In genomic region chr11:66150725-66151124, GRCh38 we compare ENCODE assay signal across 27 cellular contexts.
DNase-seq lines count a peak whose midpoint lies in the region; ATAC-seq, FAIRE-seq and TF ChIP-seq lines count a peak whose summit lies in the region.
"Had no signal": no experiment of that assay in that cellular context is flagged by ENCODE, and none has a peak within 500 bp of the region (broad histone marks: within the 10 kb centered on the region; RNA-seq: fewer than 3 reads in every experiment).

No MANE protein-coding gene starts in this region.

- POLR2A ChIA-PET in CD4-positive, alpha-beta T cell (lab: Charles Lee) = interaction anchor here (1.1 to 1.6 kb wide), 2 partner anchors 35 to 316 kb away, joined by 3 read pairs; partner anchors contain the start of gene PELI3
- POLR2A ChIA-PET in GM12878 (lab: Charles Lee) = interaction anchor here (0.7 to 2.1 kb wide), 8 partner anchors 8 to 71 kb away, joined by 3 to 12 read pairs (median 4); no protein-coding TSS in a partner anchor

- TF ChIP-seq RAD21 in GM12878 (IDR thresholded peaks at IDR 0.05; ENCODE audit: insufficient read depth, low read depth, low read length) = no peak

- ATAC-seq in CD4-positive, alpha-beta T cell (ENCODE audit: poor library complexity) = no peak
- ATAC-seq in GM12878 (peak; percentile 51; the same call in 2 of the 3 replicates), left lobe of liver (no peak)
- ATAC-seq: activated CD4-positive, CD25-positive, alpha-beta regulatory T cell treated with anti-CD3 and anti-CD28 coated beads, Interleukin-2, amount 50 U/mL, for 24 hours; activated T-cell treated with anti-CD3 and anti-CD28 coated beads, Interleukin-2, amount 50 U/mL, for 4 hours; foreskin keratinocyte; lower lobe of right lung; naive thymus-derived CD8-positive, alpha-beta T cell; Right ventricle myocardium inferior; stimulated activated naive CD8-positive, alpha-beta T cell treated with anti-CD3 and anti-CD28 coated beads, Interleukin-15, amount 100 ng/mL, for 72 hours had no signal

- no peaks in the 10 kb centered on the region; the same call in 1 of the 2 replicates for H3K36me3 ChIP-seq in KMS-11 (ENCODE audit: insufficient read depth)
- H3K36me3 ChIP-seq in GM12878 (ENCODE audit: control insufficient read depth in 2 of 2, insufficient read depth in 2 of 2, low read length in 1 of 2) = peaks cover 0 to 4% of the 10 kb centered on the region in 2 experiments; a peak in 1 of 4 replicates
- H3K36me3 ChIP-seq: ascending aorta, lower lobe of right lung, tibial nerve had no signal

- H3K4me3 ChIP-seq in KMS-11 (IDR thresholded peaks at IDR 0.05; ENCODE audit: insufficient read depth, low read depth, low read length) (no peak overlapping the region), GM12878 (no peak overlapping the region)
- H3K4me3 ChIP-seq: ascending aorta, lower lobe of right lung, tibial nerve had no signal

- H3K4me2 ChIP-seq in KMS-11 (peak overlapping the region; percentile 58; the same call in 1 of the 2 replicates), GM12878 (ENCODE audit: control insufficient read depth, insufficient read depth) (no peak overlapping the region; the same call in 1 of the 2 replicates)

- no peak overlapping the region for H3K27ac ChIP-seq in CD4-positive, alpha-beta T cell (ENCODE audit: low read depth, low read length)
- H3K27ac ChIP-seq in KMS-11 (peak overlapping the region; percentile 3; the same call in 1 of the 2 replicates), GM12878 (ENCODE audit: control insufficient read depth, insufficient read depth) (peak overlapping the region; percentile 31)
- H3K27ac ChIP-seq: ascending aorta, foreskin keratinocyte, lower lobe of right lung, tibial nerve had no signal

- SMC1A ChIA-PET in GM12878 (lab: Charles Lee; ENCODE audit: uncharacterized antibody, unreplicated experiment) = interaction anchor here (0.6 to 4.7 kb wide), 19 partner anchors 9 to 138 kb away, joined by 3 to 27 read pairs (median 3); partner anchors contain the start of gene YIF1A

- H4K20me1 ChIP-seq in KMS-11 (ENCODE audit: insufficient read depth) = no peaks in the 10 kb centered on the region
- no peaks in the 10 kb centered on the region for H4K20me1 ChIP-seq in GM12878 (ENCODE audit: control insufficient read depth, insufficient read depth)

- CTCF ChIA-PET in CD4-positive, alpha-beta T cell (lab: Charles Lee) = no interaction called here
- CTCF ChIA-PET in GM12878 (lab: Yijun Ruan, JAX) = interaction anchor here (1.0 to 3.1 kb wide), 8 partner anchors 9 to 82 kb away, joined by 3 to 14 read pairs (median 7); no protein-coding TSS in a partner anchor

- no peaks in the 10 kb centered on the region for H3K9me3 ChIP-seq in CD4-positive, alpha-beta T cell (ENCODE audit: control insufficient read depth, low read length)
- H3K9me3 ChIP-seq in GM12878 (replicated peaks; ENCODE audit: control insufficient read depth, insufficient read depth, low read length) = peaks cover 7% of the 10 kb centered on the region
- H3K9me3 ChIP-seq: ascending aorta, lower lobe of right lung had no signal

- in situ Hi-C loops in GM12878 (cut with MboI) = no loop called here

- DNase-seq in CD4-positive, alpha-beta T cell = no peak
- DNase-seq in GM12878 (ENCODE audit: low read depth, low spot score) = no peak
- no peak for DNase-seq in nephron progenitor cell
- no peak for DNase-seq in left lobe of liver (ENCODE audit: low spot score)
- no peak for DNase-seq in stimulated activated CD4-positive, alpha-beta T cell treated with anti-CD3 and anti-CD28 coated beads, Interleukin-2, amount 100 ng/mL, for 48 hours
- DNase-seq in T-helper 2 cell treated with Interferon-gamma antibody and Interleukin-4, amounts not matched to agents 5 μg/mL and 100 μg/mL, for 36 hours (ENCODE audit: low spot score) = no peak
- DNase-seq: activated naive CD4-positive, alpha-beta T cell treated with anti-CD3 and anti-CD28 coated beads, Interleukin-2, amount 10 ng/mL, durations not matched to agents 7 days and 5 days; activated T-cell treated with anti-CD3 and anti-CD28 coated beads, Interleukin-2, amount 50 U/mL, for 4 hours; COR-L47; DMS79; effector CD4-positive, alpha-beta T cell; foreskin keratinocyte; KG1; lower lobe of right lung; naive thymus-derived CD8-positive, alpha-beta T cell; NCI-H1048; NCI-H187; NCI-H526 treated with DMSO at 0.1 percent for 48 hours; stimulated activated CD4-positive, alpha-beta T cell treated with anti-CD3 and anti-CD28 coated beads, Interleukin-4, amount 100 ng/mL, for 24 hours; stimulated activated naive CD8-positive, alpha-beta T cell treated with anti-CD3 and anti-CD28 coated beads, Interleukin-15, amount 100 ng/mL, for 72 hours had no signal

- no peak for FAIRE-seq in GM12878 (lab: Jason Lieb, UNC)
- FAIRE-seq: keratinocyte had no signal

- H3K4me1 ChIP-seq in KMS-11 (ENCODE audit: low read depth, poor library complexity, severe bottlenecking) (peaks cover 61% of the 10 kb centered on the region), GM12878 (ENCODE audit: control insufficient read depth, insufficient read depth, low read length) (peaks cover 27% of the 10 kb centered on the region)
- H3K4me1 ChIP-seq: foreskin keratinocyte, lower lobe of right lung had no signal

- no peaks in the 10 kb centered on the region for H3K9me3 Mint-ChIP-seq in CD4-positive, alpha-beta T cell
- peaks cover 36% of the 10 kb centered on the region for H3K9me3 Mint-ChIP-seq in nephron progenitor cell
- no peaks in the 10 kb centered on the region for H3K9me3 Mint-ChIP-seq in T-helper 2 cell treated with Interferon-gamma antibody and Interleukin-4, amounts not matched to agents 5 μg/mL and 100 μg/mL, for 36 hours
- H3K9me3 Mint-ChIP-seq: activated T-cell treated with anti-CD3 and anti-CD28 coated beads, Interleukin-2, amount 50 U/mL, for 4 hours had no signal

- peaks cover 52% of the 10 kb centered on the region for H3K4me1 Mint-ChIP-seq in CD4-positive, alpha-beta T cell (ENCODE audit: low read depth)
- peaks cover 18% of the 10 kb centered on the region for H3K4me1 Mint-ChIP-seq in nephron progenitor cell
- peaks cover 5% of the 10 kb centered on the region for H3K4me1 Mint-ChIP-seq in T-helper 2 cell treated with Interferon-gamma antibody and Interleukin-4, amounts not matched to agents 5 μg/mL and 100 μg/mL, for 36 hours (ENCODE audit: low read depth)

- no peak for TF ChIP-seq CTCF in CD4-positive, alpha-beta T cell (IDR thresholded peaks at IDR 0.05)
- TF ChIP-seq CTCF in KMS-11 (conservative IDR thresholded peaks at IDR 0.05; ENCODE audit: low read depth, low read length) (no peak), GM12878 (IDR thresholded peaks at IDR 0.05 in 2 of 3, conservative IDR thresholded peaks at IDR 0.05 in 1 of 3; ENCODE audit: control insufficient read depth in 2 of 3, extremely low read depth in 1 of 3, insufficient read depth in 1 of 3, low read depth in 3 of 3, low read length in 3 of 3) (no peak), nephron progenitor cell (IDR thresholded peaks at IDR 0.05) (no peak)

- H3K9ac ChIP-seq in KMS-11 (no peak overlapping the region), GM12878 (ENCODE audit: control insufficient read depth, insufficient read depth, low read length) (no peak overlapping the region)

- H3K79me2 ChIP-seq in KMS-11 (ENCODE audit: insufficient read depth, low read depth) = no peaks in the 10 kb centered on the region
- H3K79me2 ChIP-seq in GM12878 (ENCODE audit: control insufficient read depth, insufficient read depth, low read length) = no peaks in the 10 kb centered on the region; the same call in none of the 2 replicates

- H3K27me3 Mint-ChIP-seq in CD4-positive, alpha-beta T cell = no peaks in the 10 kb centered on the region
- H3K27me3 Mint-ChIP-seq in nephron progenitor cell (ENCODE audit: low read depth, poor library complexity) = peaks cover 3% of the 10 kb centered on the region
- no peaks in the 10 kb centered on the region for H3K27me3 Mint-ChIP-seq in T-helper 2 cell treated with Interferon-gamma antibody and Interleukin-4, amounts not matched to agents 5 μg/mL and 100 μg/mL, for 36 hours (ENCODE audit: low read depth)
- H3K27me3 Mint-ChIP-seq: activated naive CD4-positive, alpha-beta T cell treated with anti-CD3 and anti-CD28 coated beads, Interleukin-2, amount 10 ng/mL, durations not matched to agents 7 days and 5 days; naive thymus-derived CD8-positive, alpha-beta T cell; progenitor cell of endocrine pancreas; stimulated activated naive CD8-positive, alpha-beta T cell treated with anti-CD3 and anti-CD28 coated beads, Interleukin-15, amount 100 ng/mL, for 72 hours had no signal

- H3K27me3 ChIP-seq in CD4-positive, alpha-beta T cell (ENCODE audit: control insufficient read depth, insufficient read depth, low read length) = no peaks in the 10 kb centered on the region
- H3K27me3 ChIP-seq in KMS-11 (ENCODE audit: insufficient read depth, low read depth) (no peaks in the 10 kb centered on the region), GM12878 (replicated peaks in 1 of 2; ENCODE audit: control insufficient read depth in 2 of 2, insufficient read depth in 2 of 2, low read length in 1 of 2) (no peaks in the 10 kb centered on the region)
- H3K27me3 ChIP-seq: ascending aorta, foreskin keratinocyte, tibial nerve had no signal

- H3K27ac Mint-ChIP-seq in CD4-positive, alpha-beta T cell = peak overlapping the region; percentile 19
- peak overlapping the region; percentile 66 for H3K27ac Mint-ChIP-seq in nephron progenitor cell
- H3K27ac Mint-ChIP-seq in T-helper 2 cell treated with Interferon-gamma antibody and Interleukin-4, amounts not matched to agents 5 μg/mL and 100 μg/mL, for 36 hours = no peak overlapping the region
- H3K27ac Mint-ChIP-seq: activated naive CD4-positive, alpha-beta T cell treated with anti-CD3 and anti-CD28 coated beads, Interleukin-2, amount 10 ng/mL, durations not matched to agents 7 days and 5 days; progenitor cell of endocrine pancreas had no signal

- no peak for TF ChIP-seq POLR2A in GM12878 (IDR thresholded peaks at IDR 0.05; ENCODE audit: low read depth, low read length)

- TF ChIP-seq EP300 in GM12878 (IDR thresholded peaks at IDR 0.05; ENCODE audit: borderline replicate concordance in 1 of 2, control insufficient read depth in 1 of 2, low read depth in 2 of 2, low read length in 2 of 2) = no peak

- H2AFZ ChIP-seq in KMS-11 (ENCODE audit: low read depth) (no peak overlapping the region), GM12878 (ENCODE audit: control insufficient read depth, low read depth, low read length) (no peak overlapping the region)

- peaks cover 40% of the 10 kb centered on the region for H3K36me3 Mint-ChIP-seq in CD4-positive, alpha-beta T cell (ENCODE audit: low read depth)
- peaks cover 33% of the 10 kb centered on the region for H3K36me3 Mint-ChIP-seq in nephron progenitor cell (ENCODE audit: low read depth)
- peaks cover 16% of the 10 kb centered on the region for H3K36me3 Mint-ChIP-seq in T-helper 2 cell treated with Interferon-gamma antibody and Interleukin-4, amounts not matched to agents 5 μg/mL and 100 μg/mL, for 36 hours (ENCODE audit: low read depth)

- RAD21 ChIA-PET in GM12878 (lab: Charles Lee; ENCODE audit: unreplicated experiment) = interaction anchor here (0.6 to 2.7 kb wide), 10 partner anchors 8 to 100 kb away, joined by 3 to 21 read pairs (median 4); no protein-coding TSS in a partner anchor

- intact Hi-C loops in CD4-positive, alpha-beta T cell (cut with DNase I, micrococcal nuclease) = no loop called here
- intact Hi-C loops in GM12878 (cut with micrococcal nuclease; ENCODE audit: unreplicated experiment) = no loop called here

- no TSS peak for BruUV-seq in GM12878 (replicated peaks; lab: Mats Ljungman, UMichigan)

- H3K4me3 Mint-ChIP-seq in CD4-positive, alpha-beta T cell = no peak overlapping the region
- peak overlapping the region; percentile 0 for H3K4me3 Mint-ChIP-seq in nephron progenitor cell
- H3K4me3 Mint-ChIP-seq in T-helper 2 cell treated with Interferon-gamma antibody and Interleukin-4, amounts not matched to agents 5 μg/mL and 100 μg/mL, for 36 hours = no peak overlapping the region
- H3K4me3 Mint-ChIP-seq: activated naive CD4-positive, alpha-beta T cell treated with anti-CD3 and anti-CD28 coated beads, Interleukin-2, amount 10 ng/mL, durations not matched to agents 7 days and 5 days; activated T-cell treated with anti-CD3 and anti-CD28 coated beads, Interleukin-2, amount 50 U/mL, for 4 hours had no signal
